Comparison of ENCODE assay signal across 9 cellular contexts in genomic region chr9:89359636-89360315, GRCh38. TPM values are rescaled to one million over a fixed set of nuclear protein-coding genes. Genes with fewer than 3 reads are reported as not detected.
A peak's percentile ranks its signal among the peaks of the same experiment; 100 is the strongest.
DNase-seq lines count a peak whose midpoint lies in the region; ATAC-seq and TF ChIP-seq lines count a peak whose summit lies in the region.
"Had no signal": no experiment of that assay in that cellular context is flagged by ENCODE, and none has a peak within 500 bp of the region (broad histone marks: within the 10 kb centered on the region; RNA-seq: fewer than 3 reads in every experiment).

No MANE protein-coding gene starts in this region.

- H3K9me3 ChIP-seq in adrenal gland (replicated peaks in 1 of 3): no peaks in the 10 kb centered on the region
- no peaks in the 10 kb centered on the region for H3K9me3 ChIP-seq in breast epithelium
- H3K9me3 ChIP-seq: MG63 had no signal

- TF ChIP-seq CTCF in adrenal gland (IDR thresholded peaks at IDR 0.05): no peak
- no peak for TF ChIP-seq CTCF in breast epithelium (IDR thresholded peaks at IDR 0.05)

- DNase-seq in AG20443 (ENCODE audit: low spot score) (peak; percentile 52), NCI-H1694 (lab: John Stamatoyannopoulos, UW) (peak; percentile 21), adrenal gland (peak in 3 of 7 donors; percentile 9 to 67 (median 17)), memory B cell (ENCODE audit: low spot score in 2 of 2) (no peak), breast epithelium (ENCODE audit: low spot score in 2 of 2) (no peak), SKM-1 treated with dmso at 0.1 percent for 144 hours (lab: John Stamatoyannopoulos, UW; ENCODE audit: unreplicated experiment) (no peak)
- DNase-seq: MG63 had no signal

- H3K4me1 Mint-ChIP-seq in memory B cell: no peaks in the 10 kb centered on the region

- WGBS in adrenal gland, 4 donors: 75 to 82% (median 77%) methylated on average over 8 of the region's 8 CpGs

- H3K4me3 Mint-ChIP-seq in memory B cell: no peak overlapping the region

- peaks cover 34% of the 10 kb centered on the region for H3K36me3 Mint-ChIP-seq in memory B cell

- H3K27me3 ChIP-seq in adrenal gland (no peaks in the 10 kb centered on the region), breast epithelium (no peaks in the 10 kb centered on the region)
- H3K27me3 ChIP-seq: MG63 had no signal

- no peak overlapping the region for H3K4me3 ChIP-seq in adrenal gland
- H3K4me3 ChIP-seq in breast epithelium: no peak overlapping the region
- H3K4me3 ChIP-seq: MG63 had no signal

- H3K27ac ChIP-seq in adrenal gland (peak overlapping the region in 3 of 5 donors; percentile 34 to 71 (median 48)), breast epithelium (peak overlapping the region in 1 of 2 donors; percentile 13)

- intact Hi-C loops in adrenal gland (cut with DNase I) (loop anchor here in 1 of 2 donors (10.0 kb wide), 1 partner anchor 185 kb away; no protein-coding TSS in a partner anchor), breast epithelium (cut with DNase I; ENCODE audit: low total_unique reads) (no loop called here)

- no peaks in the 10 kb centered on the region for H3K9me3 Mint-ChIP-seq in memory B cell

- H3K27me3 Mint-ChIP-seq in memory B cell: no peaks in the 10 kb centered on the region

- H3K4me1 ChIP-seq in adrenal gland (replicated peaks in 1 of 2): no peaks in the 10 kb centered on the region
- no peaks in the 10 kb centered on the region for H3K4me1 ChIP-seq in breast epithelium

- H3K36me3 ChIP-seq in adrenal gland (replicated peaks in 1 of 2): peaks cover 0 to 69% of the 10 kb centered on the region in 2 donors
- H3K36me3 ChIP-seq in breast epithelium: peaks cover 16% of the 10 kb centered on the region

- ATAC-seq in memory B cell (ENCODE audit: low read depth) (no peak), HG03354 (IDR thresholded peaks at IDR 0.05; ENCODE audit: poor library complexity, severe bottlenecking, unreplicated experiment) (no peak), HG02938 (IDR thresholded peaks at IDR 0.05; ENCODE audit: unreplicated experiment) (no peak)

- peak overlapping the region; percentile 75 for H3K27ac Mint-ChIP-seq in memory B cell

- TF ChIP-seq POLR2A in adrenal gland (IDR thresholded peaks at IDR 0.05): no peak
- no peak for TF ChIP-seq POLR2A in breast epithelium (IDR thresholded peaks at IDR 0.05)

RNA-seq across cellular contexts. Expression of gene SECISBP2, which starts 41.5 kb away (rescaled TPM):
- total RNA-seq in adrenal gland (10 to 100 TPM; 37.3 to 66.2 (median 46.8) TPM), breast epithelium (10 to 100 TPM; 40.5 to 84.7 (median 76.0) TPM)
- 10 to 100 TPM; 31.7 to 70.5 (median 32.5) TPM for polyA plus RNA-seq in adrenal gland

RNA-seq across cellular contexts. Expression of gene CKS2, which starts 48.8 kb away (rescaled TPM):
- total RNA-seq in adrenal gland (100 to 1,000 TPM in 1 of 8 donors, 10 to 100 TPM in 7; 18.3 to 175 (median 40.6) TPM), breast epithelium (10 to 100 TPM; 18.2 to 32.4 (median 21.7) TPM)
- 10 to 100 TPM; 37.9 to 88.1 (median 78.5) TPM for polyA plus RNA-seq in adrenal gland

Comparison
In these comparisons a context has a peak if more than half of its experiments do, and no peak if none do; other contexts are left out.
1. DNase-seq: peak in AG20443 (single experiment) and NCI-H1694 (single experiment); none in memory B cell (0 of 2), breast epithelium (0 of 2) and SKM-1 treated with dmso at 0.1 percent for 144 hours (single experiment).